In genomic region chr15:59313703-59314332, GRCh38 we compare ENCODE assay signal across 8 cellular contexts. TPM values are rescaled to one million over a fixed set of nuclear protein-coding genes. Genes with fewer than 3 reads are reported as not detected.
DNase-seq lines count a peak whose midpoint lies in the region; ATAC-seq and TF ChIP-seq lines count a peak whose summit lies in the region.

No MANE protein-coding gene starts in this region.

- no peaks in the 10 kb centered on the region for H3K9me3 ChIP-seq in right lobe of liver

- WGBS in right lobe of liver (ENCODE audit: insufficient coverage, low coverage, low lambda C conversion rate, missing lambda C conversion rate): 36% methylated on average over 4 of the region's 6 CpGs

- DNase-seq in COR-L47 (lab: John Stamatoyannopoulos, UW) (peak; percentile 93), HuH-7 (ENCODE audit: low spot score) (peak; percentile 27), right lobe of liver (peak; percentile 85 to 92 (median 88)), NCI-H446 treated with DMSO at 0.1 percent for 48 hours (lab: John Stamatoyannopoulos, UW) (no peak), cortex of kidney (lab: John Stamatoyannopoulos, UW) (no peak)
- no peak for DNase-seq in activated T-cell treated with anti-CD3 and anti-CD28 coated beads, Interleukin-2, amount 50 U/mL, for 1 hour

- no peaks in the 10 kb centered on the region for H3K36me3 ChIP-seq in right lobe of liver

- peaks cover 0 to 10% (median 2%) of the 10 kb centered on the region in 4 donors for H3K4me1 ChIP-seq in right lobe of liver

- intact Hi-C loops in right lobe of liver (cut with DNase I): no loop called here

- TF ChIP-seq POLR2A in right lobe of liver (IDR thresholded peaks at IDR 0.05): no peak

- ATAC-seq in GM21515 (IDR thresholded peaks at IDR 0.05; ENCODE audit: unreplicated experiment): peak; percentile 70
- peak; percentile 90 to 96 (median 94) for ATAC-seq in right lobe of liver

- H3K4me3 ChIP-seq in right lobe of liver: no peak overlapping the region

- H3K27me3 ChIP-seq in right lobe of liver: no peaks in the 10 kb centered on the region

- H3K27ac ChIP-seq in VCaP (peak overlapping the region; percentile 32), right lobe of liver (peak overlapping the region in 1 of 3 donors; percentile 44)

- TF ChIP-seq CTCF in VCaP (conservative IDR thresholded peaks at IDR 0.05): no peak
- no peak for TF ChIP-seq CTCF in right lobe of liver (IDR thresholded peaks at IDR 0.05)

RNA-seq across cellular contexts. Expression of gene MYO1E, which starts 58.9 kb away (rescaled TPM):
- total RNA-seq in right lobe of liver: 100 to 1,000 TPM in 1 of 6 experiments, 10 to 100 TPM in 5; 45.2 to 139 (median 68.9) TPM

Comparison
In these comparisons a context has a peak if more than half of its experiments do, and no peak if none do; other contexts are left out.
1. DNase-seq: peak in COR-L47 (single experiment), HuH-7 (single experiment) and right lobe of liver (3 of 3); none in activated T-cell treated with anti-CD3 and anti-CD28 coated beads, Interleukin-2, amount 50 U/mL, for 1 hour (single experiment), NCI-H446 treated with DMSO at 0.1 percent for 48 hours (single experiment) and cortex of kidney (single experiment).